Comparison of ENCODE assay signal across 33 cellular contexts in the genomic region with DNA sequence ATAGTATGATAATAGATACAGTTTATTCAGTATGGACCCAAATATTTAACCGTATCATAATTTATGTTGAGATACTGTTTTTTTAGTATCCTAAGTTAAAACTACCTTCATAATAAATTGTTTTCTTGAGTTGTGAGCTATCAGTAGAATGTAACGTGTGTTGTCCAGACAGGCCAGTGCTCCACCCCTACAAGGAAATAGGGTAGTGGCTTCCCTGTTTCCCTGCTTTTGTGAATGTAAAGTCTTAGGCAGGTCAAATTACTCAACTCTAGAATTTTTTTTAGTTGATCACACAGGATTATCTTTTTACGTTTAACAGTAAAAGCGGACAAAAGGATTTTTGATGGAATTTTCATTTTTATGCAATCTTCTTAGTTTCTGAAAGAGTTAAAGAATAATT.
"Had no signal": no experiment of that assay in that cellular context is flagged by ENCODE, and none has a peak within 500 bp of the region (broad histone marks: within the 10 kb centered on the region; RNA-seq: fewer than 3 reads in every experiment).

No MANE protein-coding gene starts in this region.

- H3K27me3 Mint-ChIP-seq: activated CD4-positive, alpha-beta memory T cell treated with anti-CD3 and anti-CD28 coated beads, Interleukin-2, amount 10 ng/mL, durations not matched to agents 7 days and 5 days; activated CD4-positive, alpha-beta T cell treated with anti-CD3 and anti-CD28 coated beads, Interleukin-2, amount 10 ng/mL, durations not matched to agents 24 days and 14 days; activated naive CD4-positive, alpha-beta T cell treated with anti-CD3 and anti-CD28 coated beads, Interleukin-2, amount 10 ng/mL, durations not matched to agents 7 days and 5 days; activated naive CD8-positive, alpha-beta T cell treated with anti-CD3 and anti-CD28 coated beads, Interleukin-2, amount 10 ng/mL, durations not matched to agents 7 days and 5 days; activated T-cell treated with anti-CD3 and anti-CD28 coated beads, Interleukin-2, amount 50 U/mL, for 24 hours; dendritic cell treated with granulocyte-macrophage colony-stimulating factor and Interleukin-4, amounts not matched to agents 40 ng/mL and 50 ng/mL, for 4 days; naive thymus-derived CD4-positive, alpha-beta T cell had no signal

- H3K4me3 ChIP-seq: ascending aorta, left lung, lower lobe of right lung, pancreas, prostate gland, skin epidermis, thoracic aorta, uterus had no signal

- H3K27ac Mint-ChIP-seq: activated CD4-positive, alpha-beta memory T cell treated with anti-CD3 and anti-CD28 coated beads, Interleukin-2, amount 10 ng/mL, durations not matched to agents 7 days and 5 days; activated CD4-positive, alpha-beta T cell treated with anti-CD3 and anti-CD28 coated beads, Interleukin-2, amount 10 ng/mL, durations not matched to agents 24 days and 14 days; activated naive CD4-positive, alpha-beta T cell treated with anti-CD3 and anti-CD28 coated beads, Interleukin-2, amount 10 ng/mL, durations not matched to agents 7 days and 5 days; activated naive CD8-positive, alpha-beta T cell treated with anti-CD3 and anti-CD28 coated beads, Interleukin-2, amount 10 ng/mL, durations not matched to agents 7 days and 5 days; activated T-cell treated with anti-CD3 and anti-CD28 coated beads, Interleukin-2, amount 50 U/mL, for 24 hours; dendritic cell treated with granulocyte-macrophage colony-stimulating factor and Interleukin-4, amounts not matched to agents 40 ng/mL and 50 ng/mL, for 4 days had no signal

- ATAC-seq: left lung; lower lobe of right lung; naive thymus-derived CD4-positive, alpha-beta T cell; sciatic nerve had no signal

- DNase-seq: activated CD4-positive, alpha-beta memory T cell treated with anti-CD3 and anti-CD28 coated beads, Interleukin-2, amount 10 ng/mL, durations not matched to agents 7 days and 5 days; activated CD4-positive, alpha-beta T cell treated with anti-CD3 and anti-CD28 coated beads, Interleukin-2, amount 10 ng/mL, durations not matched to agents 24 days and 14 days; activated CD4-positive, CD25-positive, alpha-beta regulatory T cell treated with anti-CD3 and anti-CD28 coated beads, Interleukin-2, amount 50 U/mL, for 72 hours; activated CD8-positive, alpha-beta memory T cell treated with anti-CD3 and anti-CD28 coated beads, Interleukin-2, amount 50 U/mL, for 48 hours; activated gamma-delta T cell; activated naive CD4-positive, alpha-beta T cell treated with anti-CD3 and anti-CD28 coated beads, Interleukin-2, amount 10 ng/mL, durations not matched to agents 7 days and 5 days; activated naive CD8-positive, alpha-beta T cell treated with anti-CD3 and anti-CD28 coated beads, Interleukin-2, amount 10 ng/mL, durations not matched to agents 7 days and 5 days; activated T-cell treated with anti-CD3 and anti-CD28 coated beads, Interleukin-2, amount 50 U/mL, for 24 hours; caudate nucleus; head of caudate nucleus; hippocampal formation; immature natural killer cell; kidney glomerular epithelial cell; left lung; lower lobe of right lung; naive thymus-derived CD4-positive, alpha-beta T cell; nucleus accumbens; pancreas; retina; stimulated activated CD4-positive, alpha-beta T cell treated with anti-CD3 and anti-CD28 coated beads, Interleukin-12 subunit alpha, Interleukin-12 subunit beta, amount 100 ng/mL, for 4 hours; stimulated activated CD4-positive, alpha-beta T cell treated with anti-CD3 and anti-CD28 coated beads, Interleukin-4, amount 100 ng/mL, for 1 hour; stimulated activated naive CD8-positive, alpha-beta T cell treated with anti-CD3 and anti-CD28 coated beads, Interleukin-15, Interleukin-2, amounts not matched to agents 100 U/mL and 50 U/mL, for 24 hours; T-helper 9 cell; trophoblast cell; uterus had no signal

- H3K9me3 Mint-ChIP-seq: activated CD4-positive, alpha-beta memory T cell treated with anti-CD3 and anti-CD28 coated beads, Interleukin-2, amount 10 ng/mL, durations not matched to agents 7 days and 5 days; activated naive CD4-positive, alpha-beta T cell treated with anti-CD3 and anti-CD28 coated beads, Interleukin-2, amount 10 ng/mL, durations not matched to agents 7 days and 5 days; activated T-cell treated with anti-CD3 and anti-CD28 coated beads, Interleukin-2, amount 50 U/mL, for 24 hours; dendritic cell treated with granulocyte-macrophage colony-stimulating factor and Interleukin-4, amounts not matched to agents 40 ng/mL and 50 ng/mL, for 4 days; immature natural killer cell; naive thymus-derived CD4-positive, alpha-beta T cell; neural crest cell had no signal

- H3K27ac ChIP-seq: ascending aorta, left lung, lower lobe of right lung, pancreas, prostate gland, skin epidermis, thoracic aorta, uterus had no signal

- H3K4me1 ChIP-seq: prostate gland had no signal

- H3K9me3 ChIP-seq: ascending aorta, left lung, lower lobe of right lung, pancreas, prostate gland, thoracic aorta, uterus had no signal

- FAIRE-seq: pancreas had no signal

- H3K27me3 ChIP-seq: ascending aorta, left lung, pancreas, uterus had no signal

- H3K4me3 Mint-ChIP-seq: activated CD4-positive, alpha-beta memory T cell treated with anti-CD3 and anti-CD28 coated beads, Interleukin-2, amount 10 ng/mL, durations not matched to agents 7 days and 5 days; activated CD4-positive, alpha-beta T cell treated with anti-CD3 and anti-CD28 coated beads, Interleukin-2, amount 10 ng/mL, durations not matched to agents 24 days and 14 days; activated naive CD4-positive, alpha-beta T cell treated with anti-CD3 and anti-CD28 coated beads, Interleukin-2, amount 10 ng/mL, durations not matched to agents 7 days and 5 days; activated naive CD8-positive, alpha-beta T cell treated with anti-CD3 and anti-CD28 coated beads, Interleukin-2, amount 10 ng/mL, durations not matched to agents 7 days and 5 days; activated T-cell treated with anti-CD3 and anti-CD28 coated beads, Interleukin-2, amount 50 U/mL, for 24 hours; brain; dendritic cell treated with granulocyte-macrophage colony-stimulating factor and Interleukin-4, amounts not matched to agents 40 ng/mL and 50 ng/mL, for 4 days; immature natural killer cell; naive thymus-derived CD4-positive, alpha-beta T cell; neural crest cell had no signal

- H3K36me3 ChIP-seq: ascending aorta, lower lobe of right lung, pancreas, prostate gland, thoracic aorta, uterus had no signal
